In the genomic region with DNA sequence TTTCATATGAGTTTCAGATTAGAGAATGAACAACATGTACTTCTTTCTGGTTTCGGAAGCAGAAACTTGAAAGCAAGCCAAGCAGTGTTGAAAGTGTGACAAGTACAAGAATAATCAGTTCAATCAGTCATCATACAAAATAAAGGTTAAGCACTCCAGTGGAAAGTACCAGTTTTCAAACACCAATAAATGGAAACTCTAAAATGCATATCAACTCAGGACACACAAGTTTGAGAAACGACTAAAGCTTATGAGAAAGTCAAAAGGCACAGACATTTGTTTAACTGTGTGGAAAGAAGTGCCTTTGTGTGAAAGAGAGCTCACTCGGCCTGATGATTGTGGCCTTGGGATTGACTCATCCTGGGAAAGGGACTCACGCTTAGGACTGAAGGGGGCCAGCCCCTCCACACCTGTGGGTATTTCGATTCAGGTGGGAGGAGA, we compare ENCODE assay signal across 1 cellular context.
TF ChIP-seq lines count a peak whose summit lies in the region.

No MANE protein-coding gene starts in this region.

TF ChIP-seq in HepG2, 621 proteins besides CTCF, POLR2A, EP300 and RAD21 (continued from another document):
- TF ChIP-seq, protein P1, sequence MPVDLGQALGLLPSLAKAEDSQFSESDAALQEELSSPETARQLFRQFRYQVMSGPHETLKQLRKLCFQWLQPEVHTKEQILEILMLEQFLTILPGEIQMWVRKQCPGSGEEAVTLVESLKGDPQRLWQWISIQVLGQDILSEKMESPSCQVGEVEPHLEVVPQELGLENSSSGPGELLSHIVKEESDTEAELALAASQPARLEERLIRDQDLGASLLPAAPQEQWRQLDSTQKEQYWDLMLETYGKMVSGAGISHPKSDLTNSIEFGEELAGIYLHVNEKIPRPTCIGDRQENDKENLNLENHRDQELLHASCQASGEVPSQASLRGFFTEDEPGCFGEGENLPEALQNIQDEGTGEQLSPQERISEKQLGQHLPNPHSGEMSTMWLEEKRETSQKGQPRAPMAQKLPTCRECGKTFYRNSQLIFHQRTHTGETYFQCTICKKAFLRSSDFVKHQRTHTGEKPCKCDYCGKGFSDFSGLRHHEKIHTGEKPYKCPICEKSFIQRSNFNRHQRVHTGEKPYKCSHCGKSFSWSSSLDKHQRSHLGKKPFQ (CRISPR knock-in tag; IDR thresholded peaks at IDR 0.05; ENCODE audit: insufficient replicate concordance) = no peak
- TF ChIP-seq FOSL2 (CRISPR knock-in tag; IDR thresholded peaks at IDR 0.05) (peak; percentile 72), ATF1 (CRISPR knock-in tag; IDR thresholded peaks at IDR 0.05) (no peak), XBP1 (CRISPR knock-in tag; IDR thresholded peaks at IDR 0.05) (no peak), MYNN (CRISPR knock-in tag; IDR thresholded peaks at IDR 0.05; ENCODE audit: low read depth) (no peak)
